9 cellular contexts compared by ENCODE assay signal in the genomic region with DNA sequence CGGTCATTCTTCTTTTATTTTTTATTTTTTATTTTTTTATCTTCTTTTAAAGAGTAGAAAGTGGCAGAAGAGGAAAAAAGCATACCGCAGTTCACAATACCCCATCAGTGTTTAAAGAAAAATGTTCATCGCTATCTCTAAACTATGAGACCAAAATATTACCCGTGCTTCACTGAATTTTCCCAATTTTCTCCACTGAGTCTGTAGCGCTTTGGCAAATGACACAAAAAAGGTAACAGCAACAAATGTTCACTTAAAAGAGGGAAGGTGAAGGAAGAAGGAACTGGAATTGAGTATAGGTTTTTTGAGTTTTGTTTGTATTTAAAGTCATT. TPM values are rescaled to one million over a fixed set of nuclear protein-coding genes. Genes with fewer than 3 reads are reported as not detected.
DNase-seq lines count a peak whose midpoint lies in the region; ATAC-seq and TF ChIP-seq lines count a peak whose summit lies in the region.
"Had no signal": no experiment of that assay in that cellular context is flagged by ENCODE, and none has a peak within 500 bp of the region (broad histone marks: within the 10 kb centered on the region; RNA-seq: fewer than 3 reads in every experiment).

No MANE protein-coding gene starts in this region.

- H3K9me3 Mint-ChIP-seq in neural crest cell = no peaks in the 10 kb centered on the region

- no peaks in the 10 kb centered on the region for H3K36me3 Mint-ChIP-seq in neural crest cell (ENCODE audit: low read depth)

- H3K4me1 Mint-ChIP-seq in neural crest cell = peaks cover 18% of the 10 kb centered on the region

- no peaks in the 10 kb centered on the region for H3K36me3 ChIP-seq in BJ (ENCODE audit: control insufficient read depth, insufficient read depth, low read length)
- H3K36me3 ChIP-seq in Karpas-422 (ENCODE audit: insufficient read depth, low read length) = no peaks in the 10 kb centered on the region; the same call in 1 of the 2 replicates

- H3K9me2 ChIP-seq in Karpas-422 (replicated peaks; ENCODE audit: insufficient read depth, low read length) = no peaks in the 10 kb centered on the region

- H2AFZ ChIP-seq in Karpas-422 (ENCODE audit: low read length) = peak overlapping the region; percentile 100

- peak overlapping the region; percentile 48 for H3K9ac ChIP-seq in Karpas-422 (ENCODE audit: low read length)

- peaks cover 10% of the 10 kb centered on the region for H3K9me3 ChIP-seq in Karpas-422 (ENCODE audit: low read length)

- POLR2A ChIA-PET in BJ (lab: Charles Lee) = no interaction called here

- no peaks in the 10 kb centered on the region for H4K20me1 ChIP-seq in Karpas-422 (ENCODE audit: insufficient read depth, low read depth, low read length)

- H3K27me3 ChIP-seq in BJ (ENCODE audit: control insufficient read depth, insufficient read depth, low read length) = peaks cover 2% of the 10 kb centered on the region; the same call in 1 of the 2 replicates
- H3K27me3 ChIP-seq in Karpas-422 (ENCODE audit: low read length) = no peaks in the 10 kb centered on the region
- no peaks in the 10 kb centered on the region for H3K27me3 ChIP-seq in dorsolateral prefrontal cortex

- no peak for ATAC-seq in HG03159 (IDR thresholded peaks at IDR 0.05; ENCODE audit: unreplicated experiment)

- no peaks in the 10 kb centered on the region for H3K27me3 Mint-ChIP-seq in neural crest cell (ENCODE audit: low read depth)

- H3K4me1 ChIP-seq in Karpas-422 (ENCODE audit: low read length) = peaks cover 13% of the 10 kb centered on the region

- peak overlapping the region; percentile 95 for H3K4me3 ChIP-seq in BJ (ENCODE audit: low read depth, low read length)
- H3K4me3 ChIP-seq in Karpas-422 (ENCODE audit: low read length) = peak overlapping the region; percentile 77
- H3K4me3 ChIP-seq in dorsolateral prefrontal cortex = peak overlapping the region; percentile 57 to 93 (median 80)

- peak overlapping the region; percentile 97 for H3K4me3 Mint-ChIP-seq in neural crest cell

- DNase-seq in BJ (ENCODE audit: low read depth) (no peak), Karpas-422 (no peak), dorsolateral prefrontal cortex (no peak), neural crest cell (ENCODE audit: low read depth, low spot score) (no peak), activated gamma-delta T cell (lab: John Stamatoyannopoulos, UW) (no peak), NCI-H187 (lab: John Stamatoyannopoulos, UW) (no peak), amniotic stem cell (lab: John Stamatoyannopoulos, UW) (no peak)
- DNase-seq: NCI-H187 treated with DMSO at 0.1 percent for 48 hours had no signal

- H3K27ac ChIP-seq in Karpas-422 (ENCODE audit: low read length) (no peak overlapping the region), dorsolateral prefrontal cortex (peak overlapping the region in 47 of 59 donors; percentile 5 to 92 (median 76))

- H3K79me2 ChIP-seq in Karpas-422 (ENCODE audit: low read length) = peaks cover 24% of the 10 kb centered on the region

- intact Hi-C loops in dorsolateral prefrontal cortex (cut with DNase I) = loop anchor here (5.0 to 10.0 kb wide), 2 partner anchors 64 to 513 kb away; a partner anchor contains a TSS

- CTCF ChIA-PET in BJ (lab: Yijun Ruan, JAX) = interaction anchor here (1.4 kb wide), 1 partner anchor 14 kb away, joined by 5 read pairs; no protein-coding TSS in a partner anchor

- TF ChIP-seq CTCF in BJ (IDR thresholded peaks at IDR 0.05; ENCODE audit: insufficient read depth, low read depth, low read length) (no peak), dorsolateral prefrontal cortex (IDR thresholded peaks at IDR 0.05 in 54 of 56, conservative IDR thresholded peaks at IDR 0.05 in 2 of 56; ENCODE audit: low read depth in 1 of 56, partially characterized antibody in 56 of 56) (peak in 1 of 56 donors; percentile 5), neural crest cell (conservative IDR thresholded peaks at IDR 0.05) (no peak)

- no peak overlapping the region for H3K27ac Mint-ChIP-seq in neural crest cell (ENCODE audit: unreplicated experiment)

- H3K4me2 ChIP-seq in Karpas-422 (ENCODE audit: low read depth, low read length, poor library complexity, severe bottlenecking) = peak overlapping the region; percentile 90

RNA-seq across cellular contexts. Expression of a gene that starts 15.1 kb away (rescaled TPM):
- polyA plus RNA-seq in BJ (2011; rRNA removed) = 30.9 and 45.1 TPM in 2 replicates
- 25.7 and 26.6 TPM in 2 replicates for polyA minus RNA-seq in BJ (2011; rRNA and poly(A)+ RNA removed)
- 25.1 and 31.1 TPM in 2 replicates for total RNA-seq in Karpas-422 (2014; rRNA removed; shearing (Covaris generic); ENCODE audit: low replicate concordance)
- total RNA-seq in dorsolateral prefrontal cortex = 10 to 100 TPM; 25.5 to 71.7 (median 52.1) TPM
- 35.3 and 39.4 TPM in 2 replicates for total RNA-seq in neural crest cell
